1 cellular context compared by ENCODE assay signal in the genomic region with DNA sequence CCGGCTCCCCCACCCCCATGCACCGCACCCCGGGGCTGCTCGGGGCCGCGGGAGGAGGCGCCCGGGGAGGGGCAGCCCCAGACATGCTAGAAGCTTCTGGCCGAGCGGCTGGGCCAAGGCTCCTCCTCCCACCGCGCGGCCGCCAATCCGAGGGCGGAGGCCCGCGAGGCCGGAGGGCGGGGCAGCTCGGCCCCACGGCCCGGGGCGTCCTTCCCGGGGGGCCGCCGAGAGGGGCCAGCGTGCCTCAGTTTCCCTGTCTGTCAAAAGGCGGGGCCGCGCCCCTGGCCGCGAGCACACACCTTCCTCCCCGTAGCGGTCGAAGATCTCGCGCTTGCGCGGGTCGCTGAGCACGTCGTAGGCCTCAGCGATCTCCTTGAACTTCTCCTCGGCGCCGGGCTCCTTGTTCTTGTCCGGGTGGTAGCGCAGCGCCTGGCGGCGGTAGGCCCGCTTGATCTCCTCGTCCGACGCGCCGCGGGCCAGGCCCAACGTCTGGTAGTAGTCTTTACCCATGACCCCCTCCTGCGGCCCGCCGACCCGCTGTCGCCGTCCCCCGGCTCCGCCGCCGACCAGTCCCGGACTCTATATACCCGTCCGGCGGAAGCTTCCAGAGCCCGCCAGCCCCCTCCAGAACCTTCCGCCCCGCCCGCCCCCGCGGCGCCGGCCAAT.
A peak's percentile ranks its signal among the peaks of the same experiment; 100 is the strongest.
TF ChIP-seq lines count a peak whose summit lies in the region.

A gene (minus strand): TSS at position 558 of the 666 bp plus-strand sequence. CDS start 48 bp downstream, at position 510.

TF ChIP-seq in HepG2, 621 proteins besides CTCF, POLR2A, EP300 and RAD21 (continued from another document):
- TF ChIP-seq, protein P1, sequence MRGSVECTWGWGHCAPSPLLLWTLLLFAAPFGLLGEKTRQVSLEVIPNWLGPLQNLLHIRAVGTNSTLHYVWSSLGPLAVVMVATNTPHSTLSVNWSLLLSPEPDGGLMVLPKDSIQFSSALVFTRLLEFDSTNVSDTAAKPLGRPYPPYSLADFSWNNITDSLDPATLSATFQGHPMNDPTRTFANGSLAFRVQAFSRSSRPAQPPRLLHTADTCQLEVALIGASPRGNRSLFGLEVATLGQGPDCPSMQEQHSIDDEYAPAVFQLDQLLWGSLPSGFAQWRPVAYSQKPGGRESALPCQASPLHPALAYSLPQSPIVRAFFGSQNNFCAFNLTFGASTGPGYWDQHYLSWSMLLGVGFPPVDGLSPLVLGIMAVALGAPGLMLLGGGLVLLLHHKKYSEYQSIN (CRISPR knock-in tag; IDR thresholded peaks at IDR 0.05; ENCODE audit: borderline replicate concordance): no peak
- TF ChIP-seq NFE2L2 (IDR thresholded peaks at IDR 0.05; ENCODE audit: low read length): no peak
- no peak for TF ChIP-seq SMARCC2 (IDR thresholded peaks at IDR 0.05)
- TF ChIP-seq ZNF879 (CRISPR knock-in tag; IDR thresholded peaks at IDR 0.05): no peak
- no peak; the same call in 1 of the 2 replicates for TF ChIP-seq KLF15 (CRISPR knock-in tag; IDR thresholded peaks at IDR 0.05; ENCODE audit: borderline replicate concordance)
- no peak for TF ChIP-seq ZNF180 (CRISPR knock-in tag; IDR thresholded peaks at IDR 0.05; ENCODE audit: borderline replicate concordance, low read depth)
- TF ChIP-seq, protein P2, sequence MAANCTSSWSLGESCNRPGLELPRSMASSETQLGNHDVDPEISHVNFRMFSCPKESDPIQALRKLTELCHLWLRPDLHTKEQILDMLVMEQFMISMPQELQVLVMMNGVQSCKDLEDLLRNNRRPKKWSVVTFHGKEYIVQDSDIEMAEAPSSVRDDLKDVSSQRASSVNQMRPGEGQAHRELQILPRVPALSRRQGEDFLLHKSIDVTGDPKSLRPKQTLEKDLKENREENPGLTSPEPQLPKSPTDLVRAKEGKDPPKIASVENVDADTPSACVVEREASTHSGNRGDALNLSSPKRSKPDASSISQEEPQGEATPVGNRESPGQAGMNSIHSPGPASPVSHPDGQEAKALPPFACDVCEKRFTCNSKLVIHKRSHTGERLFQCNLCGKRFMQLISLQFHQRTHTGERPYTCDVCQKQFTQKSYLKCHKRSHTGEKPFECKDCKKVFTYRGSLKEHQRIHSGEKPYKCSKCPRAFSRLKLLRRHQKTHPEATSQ (CRISPR knock-in tag; IDR thresholded peaks at IDR 0.05; ENCODE audit: borderline replicate concordance): no peak; the same call in 1 of the 2 replicates
- TF ChIP-seq ZNF816 (CRISPR knock-in tag; IDR thresholded peaks at IDR 0.05; ENCODE audit: borderline replicate concordance): peak; percentile 88
- TF ChIP-seq, protein P3, sequence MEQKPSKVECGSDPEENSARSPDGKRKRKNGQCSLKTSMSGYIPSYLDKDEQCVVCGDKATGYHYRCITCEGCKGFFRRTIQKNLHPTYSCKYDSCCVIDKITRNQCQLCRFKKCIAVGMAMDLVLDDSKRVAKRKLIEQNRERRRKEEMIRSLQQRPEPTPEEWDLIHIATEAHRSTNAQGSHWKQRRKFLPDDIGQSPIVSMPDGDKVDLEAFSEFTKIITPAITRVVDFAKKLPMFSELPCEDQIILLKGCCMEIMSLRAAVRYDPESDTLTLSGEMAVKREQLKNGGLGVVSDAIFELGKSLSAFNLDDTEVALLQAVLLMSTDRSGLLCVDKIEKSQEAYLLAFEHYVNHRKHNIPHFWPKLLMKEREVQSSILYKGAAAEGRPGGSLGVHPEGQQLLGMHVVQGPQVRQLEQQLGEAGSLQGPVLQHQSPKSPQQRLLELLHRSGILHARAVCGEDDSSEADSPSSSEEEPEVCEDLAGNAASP (CRISPR knock-in tag; IDR thresholded peaks at IDR 0.05; ENCODE audit: borderline replicate concordance): no peak; the same call in 1 of the 2 replicates
- TF ChIP-seq ZNF549 (CRISPR knock-in tag; IDR thresholded peaks at IDR 0.05): no peak
- peak; percentile 66; the same call in 1 of the 2 replicates for TF ChIP-seq KAT8 (CRISPR knock-in tag; IDR thresholded peaks at IDR 0.05)
- no peak for TF ChIP-seq ZNF24 (IDR thresholded peaks at IDR 0.05)
- TF ChIP-seq TGIF2 (CRISPR knock-in tag; IDR thresholded peaks at IDR 0.05): no peak
- TF ChIP-seq, protein P4, sequence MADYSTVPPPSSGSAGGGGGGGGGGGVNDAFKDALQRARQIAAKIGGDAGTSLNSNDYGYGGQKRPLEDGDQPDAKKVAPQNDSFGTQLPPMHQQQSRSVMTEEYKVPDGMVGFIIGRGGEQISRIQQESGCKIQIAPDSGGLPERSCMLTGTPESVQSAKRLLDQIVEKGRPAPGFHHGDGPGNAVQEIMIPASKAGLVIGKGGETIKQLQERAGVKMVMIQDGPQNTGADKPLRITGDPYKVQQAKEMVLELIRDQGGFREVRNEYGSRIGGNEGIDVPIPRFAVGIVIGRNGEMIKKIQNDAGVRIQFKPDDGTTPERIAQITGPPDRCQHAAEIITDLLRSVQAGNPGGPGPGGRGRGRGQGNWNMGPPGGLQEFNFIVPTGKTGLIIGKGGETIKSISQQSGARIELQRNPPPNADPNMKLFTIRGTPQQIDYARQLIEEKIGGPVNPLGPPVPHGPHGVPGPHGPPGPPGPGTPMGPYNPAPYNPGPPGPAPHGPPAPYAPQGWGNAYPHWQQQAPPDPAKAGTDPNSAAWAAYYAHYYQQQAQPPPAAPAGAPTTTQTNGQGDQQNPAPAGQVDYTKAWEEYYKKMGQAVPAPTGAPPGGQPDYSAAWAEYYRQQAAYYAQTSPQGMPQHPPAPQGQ (CRISPR knock-in tag; IDR thresholded peaks at IDR 0.05; ENCODE audit: borderline replicate concordance): no peak
- no peak for TF ChIP-seq ZNF720 (CRISPR knock-in tag; IDR thresholded peaks at IDR 0.05)
- no peak for TF ChIP-seq ZNF703 (CRISPR knock-in tag; IDR thresholded peaks at IDR 0.05; ENCODE audit: borderline replicate concordance)
- TF ChIP-seq ZSCAN21 (CRISPR knock-in tag; IDR thresholded peaks at IDR 0.05; ENCODE audit: borderline replicate concordance): no peak; the same call in 1 of the 2 replicates
- 0 out of 2 replicates have a peak, but pooled peaks have one; percentile 86 for TF ChIP-seq CHCHD3 (CRISPR knock-in tag; IDR thresholded peaks at IDR 0.05)
- TF ChIP-seq MBNL3 (CRISPR knock-in tag; conservative IDR thresholded peaks at IDR 0.05): no peak
- no peak for TF ChIP-seq ZNF644 (CRISPR knock-in tag; IDR thresholded peaks at IDR 0.05; ENCODE audit: low read depth)
- no peak for TF ChIP-seq ZKSCAN1 (IDR thresholded peaks at IDR 0.05; ENCODE audit: low read length)
- no peak for TF ChIP-seq SP1 (IDR thresholded peaks at IDR 0.05)
- no peak; the same call in 1 of the 2 replicates for TF ChIP-seq SP1 (CRISPR knock-in tag; IDR thresholded peaks at IDR 0.05)
- TF ChIP-seq PAF1 (CRISPR knock-in tag; IDR thresholded peaks at IDR 0.05): no peak
- TF ChIP-seq BCL6 (CRISPR knock-in tag; IDR thresholded peaks at IDR 0.05): no peak
- no peak for TF ChIP-seq KMT2A (CRISPR knock-in tag; IDR thresholded peaks at IDR 0.05)
- TF ChIP-seq ZNF431 (CRISPR knock-in tag; IDR thresholded peaks at IDR 0.05; ENCODE audit: borderline replicate concordance, low read depth): peak; percentile 57; the same call in 1 of the 2 replicates
- no peak for TF ChIP-seq CC2D1A (CRISPR knock-in tag; IDR thresholded peaks at IDR 0.05)
- TF ChIP-seq, protein P5, sequence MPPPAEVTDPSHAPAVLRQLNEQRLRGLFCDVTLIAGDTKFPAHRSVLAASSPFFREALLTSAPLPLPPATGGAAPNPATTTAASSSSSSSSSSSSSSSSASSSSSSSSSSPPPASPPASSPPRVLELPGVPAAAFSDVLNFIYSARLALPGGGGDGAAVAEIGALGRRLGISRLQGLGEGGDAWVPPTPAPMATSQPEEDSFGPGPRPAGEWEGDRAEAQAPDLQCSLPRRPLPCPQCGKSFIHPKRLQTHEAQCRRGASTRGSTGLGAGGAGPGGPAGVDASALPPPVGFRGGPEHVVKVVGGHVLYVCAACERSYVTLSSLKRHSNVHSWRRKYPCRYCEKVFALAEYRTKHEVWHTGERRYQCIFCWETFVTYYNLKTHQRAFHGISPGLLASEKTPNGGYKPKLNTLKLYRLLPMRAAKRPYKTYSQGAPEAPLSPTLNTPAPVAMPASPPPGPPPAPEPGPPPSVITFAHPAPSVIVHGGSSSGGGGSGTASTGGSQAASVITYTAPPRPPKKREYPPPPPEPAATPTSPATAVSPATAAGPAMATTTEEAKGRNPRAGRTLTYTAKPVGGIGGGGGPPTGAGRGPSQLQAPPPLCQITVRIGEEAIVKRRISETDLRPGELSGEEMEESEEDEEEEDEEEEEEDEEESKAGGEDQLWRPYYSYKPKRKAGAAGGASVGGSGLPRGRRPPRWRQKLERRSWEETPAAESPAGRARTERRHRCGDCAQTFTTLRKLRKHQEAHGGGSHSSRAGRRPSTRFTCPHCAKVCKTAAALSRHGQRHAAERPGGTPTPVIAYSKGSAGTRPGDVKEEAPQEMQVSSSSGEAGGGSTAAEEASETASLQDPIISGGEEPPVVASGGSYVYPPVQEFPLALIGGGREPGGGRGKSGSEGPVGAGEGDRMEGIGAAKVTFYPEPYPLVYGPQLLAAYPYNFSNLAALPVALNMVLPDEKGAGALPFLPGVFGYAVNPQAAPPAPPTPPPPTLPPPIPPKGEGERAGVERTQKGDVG (CRISPR knock-in tag; IDR thresholded peaks at IDR 0.05; ENCODE audit: borderline replicate concordance): no peak
- TF ChIP-seq NAIF1 (CRISPR knock-in tag; IDR thresholded peaks at IDR 0.05; ENCODE audit: borderline replicate concordance): no peak
- TF ChIP-seq, protein P6, sequence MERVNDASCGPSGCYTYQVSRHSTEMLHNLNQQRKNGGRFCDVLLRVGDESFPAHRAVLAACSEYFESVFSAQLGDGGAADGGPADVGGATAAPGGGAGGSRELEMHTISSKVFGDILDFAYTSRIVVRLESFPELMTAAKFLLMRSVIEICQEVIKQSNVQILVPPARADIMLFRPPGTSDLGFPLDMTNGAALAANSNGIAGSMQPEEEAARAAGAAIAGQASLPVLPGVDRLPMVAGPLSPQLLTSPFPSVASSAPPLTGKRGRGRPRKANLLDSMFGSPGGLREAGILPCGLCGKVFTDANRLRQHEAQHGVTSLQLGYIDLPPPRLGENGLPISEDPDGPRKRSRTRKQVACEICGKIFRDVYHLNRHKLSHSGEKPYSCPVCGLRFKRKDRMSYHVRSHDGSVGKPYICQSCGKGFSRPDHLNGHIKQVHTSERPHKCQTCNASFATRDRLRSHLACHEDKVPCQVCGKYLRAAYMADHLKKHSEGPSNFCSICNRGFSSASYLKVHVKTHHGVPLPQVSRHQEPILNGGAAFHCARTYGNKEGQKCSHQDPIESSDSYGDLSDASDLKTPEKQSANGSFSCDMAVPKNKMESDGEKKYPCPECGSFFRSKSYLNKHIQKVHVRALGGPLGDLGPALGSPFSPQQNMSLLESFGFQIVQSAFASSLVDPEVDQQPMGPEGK (CRISPR knock-in tag; IDR thresholded peaks at IDR 0.05): peak; percentile 62; the same call in 1 of the 2 replicates
- no peak for TF ChIP-seq MIER2 (CRISPR knock-in tag; IDR thresholded peaks at IDR 0.05)
- TF ChIP-seq ZNF737 (CRISPR knock-in tag; IDR thresholded peaks at IDR 0.05; ENCODE audit: borderline replicate concordance): 0 out of 2 replicates have a peak, but pooled peaks have one; percentile 52
- peak; percentile 50; the same call in 1 of the 2 replicates for TF ChIP-seq ZNF343 (CRISPR knock-in tag; IDR thresholded peaks at IDR 0.05)
